8 cellular contexts compared by ENCODE assay signal in genomic region chr18:49021433-49022129, GRCh38.
DNase-seq lines count a peak whose midpoint lies in the region; ATAC-seq and TF ChIP-seq lines count a peak whose summit lies in the region.

No MANE protein-coding gene starts in this region.

- no peaks in the 10 kb centered on the region for H3K9me3 ChIP-seq in CD4-positive, alpha-beta memory T cell (ENCODE audit: control insufficient read depth in 1 of 2, low read length in 2 of 2)

- no peak overlapping the region for H2AFZ ChIP-seq in KMS-11 (ENCODE audit: low read depth)

- POLR2A ChIA-PET in CD4-positive, alpha-beta memory T cell (lab: Charles Lee; ENCODE audit: partially characterized antibody): no interaction called here

- H3K9ac ChIP-seq in KMS-11: no peak overlapping the region

- TF ChIP-seq CTCF in GM12864 (IDR thresholded peaks at IDR 0.05; ENCODE audit: low read depth, low read length, missing control alignments): peak; percentile 71
- TF ChIP-seq CTCF in KMS-11 (conservative IDR thresholded peaks at IDR 0.05; ENCODE audit: low read depth, low read length): peak; percentile 53

- intact Hi-C loops in posterior cingulate gyrus (cut with DNase I): no loop called here
- intact Hi-C loops in CD4-positive, alpha-beta memory T cell (cut with micrococcal nuclease): no loop called here

- no peak overlapping the region for H3K4me3 Mint-ChIP-seq in CD4-positive, alpha-beta memory T cell

- H3K36me3 Mint-ChIP-seq in CD4-positive, alpha-beta memory T cell: no peaks in the 10 kb centered on the region

- DNase-seq in GM12864 (ENCODE audit: low read depth) (peak; percentile 31), fibroblast of gingiva (ENCODE audit: low read depth) (peak; percentile 26), posterior cingulate gyrus (peak in 7 of 10 donors; percentile 24 to 89 (median 35))
- peak; percentile 14 for DNase-seq in activated CD4-positive, alpha-beta T cell treated with anti-CD3 and anti-CD28 coated beads, Interleukin-2, amount 50 U/mL, for 1 hour
- DNase-seq in CD4-positive, alpha-beta memory T cell: no peak

- no peaks in the 10 kb centered on the region for H3K9me3 Mint-ChIP-seq in CD4-positive, alpha-beta memory T cell

- no peaks in the 10 kb centered on the region for H3K27me3 ChIP-seq in KMS-11 (ENCODE audit: insufficient read depth, low read depth)
- no peaks in the 10 kb centered on the region for H3K27me3 ChIP-seq in CD4-positive, alpha-beta memory T cell (ENCODE audit: insufficient read depth, low read length)

- ATAC-seq in HG02981 (IDR thresholded peaks at IDR 0.05; ENCODE audit: unreplicated experiment) (no peak), HG03342 (IDR thresholded peaks at IDR 0.05; ENCODE audit: unreplicated experiment) (no peak)

- H3K79me2 ChIP-seq in KMS-11 (ENCODE audit: insufficient read depth, low read depth): no peaks in the 10 kb centered on the region

- no peak overlapping the region for H3K27ac ChIP-seq in KMS-11
- no peak overlapping the region for H3K27ac ChIP-seq in CD4-positive, alpha-beta memory T cell (ENCODE audit: low read depth, low read length)

- H4K20me1 ChIP-seq in KMS-11 (ENCODE audit: insufficient read depth): no peaks in the 10 kb centered on the region

- H3K4me3 ChIP-seq in GM12864 (ENCODE audit: low read depth, low read length) (no peak overlapping the region), KMS-11 (IDR thresholded peaks at IDR 0.05; ENCODE audit: insufficient read depth, low read depth, low read length) (no peak overlapping the region)
- H3K4me3 ChIP-seq in CD4-positive, alpha-beta memory T cell (ENCODE audit: low read length in 2 of 2): no peak overlapping the region

- H3K27ac Mint-ChIP-seq in CD4-positive, alpha-beta memory T cell: no peak overlapping the region

- CTCF ChIA-PET in CD4-positive, alpha-beta memory T cell (lab: Charles Lee; ENCODE audit: partially characterized antibody): interaction anchor here (2.5 kb wide), 1 partner anchor 21 kb away, joined by 6 read pairs; no protein-coding TSS in a partner anchor

- H3K27me3 Mint-ChIP-seq in CD4-positive, alpha-beta memory T cell: no peaks in the 10 kb centered on the region

- H3K36me3 ChIP-seq in KMS-11 (ENCODE audit: insufficient read depth): no peaks in the 10 kb centered on the region
- no peaks in the 10 kb centered on the region for H3K36me3 ChIP-seq in CD4-positive, alpha-beta memory T cell (ENCODE audit: insufficient read depth, low read length)

- H3K4me2 ChIP-seq in KMS-11: no peak overlapping the region

- H3K4me1 ChIP-seq in KMS-11 (ENCODE audit: low read depth, poor library complexity, severe bottlenecking): no peaks in the 10 kb centered on the region
- no peaks in the 10 kb centered on the region for H3K4me1 ChIP-seq in CD4-positive, alpha-beta memory T cell (ENCODE audit: insufficient read depth, low read length)

- peaks cover 0 to 6% (median under 1%) of the 10 kb centered on the region in 4 donors for H3K4me1 Mint-ChIP-seq in CD4-positive, alpha-beta memory T cell

Comparison
In these comparisons a context has a peak if more than half of its experiments do, and no peak if none do; other contexts are left out.
1. DNase-seq: peak in GM12864 (single experiment), activated CD4-positive, alpha-beta T cell treated with anti-CD3 and anti-CD28 coated beads, Interleukin-2, amount 50 U/mL, for 1 hour (single experiment), fibroblast of gingiva (single experiment) and posterior cingulate gyrus (7 of 10); none in CD4-positive, alpha-beta memory T cell (0 of 5).